In the genomic region with DNA sequence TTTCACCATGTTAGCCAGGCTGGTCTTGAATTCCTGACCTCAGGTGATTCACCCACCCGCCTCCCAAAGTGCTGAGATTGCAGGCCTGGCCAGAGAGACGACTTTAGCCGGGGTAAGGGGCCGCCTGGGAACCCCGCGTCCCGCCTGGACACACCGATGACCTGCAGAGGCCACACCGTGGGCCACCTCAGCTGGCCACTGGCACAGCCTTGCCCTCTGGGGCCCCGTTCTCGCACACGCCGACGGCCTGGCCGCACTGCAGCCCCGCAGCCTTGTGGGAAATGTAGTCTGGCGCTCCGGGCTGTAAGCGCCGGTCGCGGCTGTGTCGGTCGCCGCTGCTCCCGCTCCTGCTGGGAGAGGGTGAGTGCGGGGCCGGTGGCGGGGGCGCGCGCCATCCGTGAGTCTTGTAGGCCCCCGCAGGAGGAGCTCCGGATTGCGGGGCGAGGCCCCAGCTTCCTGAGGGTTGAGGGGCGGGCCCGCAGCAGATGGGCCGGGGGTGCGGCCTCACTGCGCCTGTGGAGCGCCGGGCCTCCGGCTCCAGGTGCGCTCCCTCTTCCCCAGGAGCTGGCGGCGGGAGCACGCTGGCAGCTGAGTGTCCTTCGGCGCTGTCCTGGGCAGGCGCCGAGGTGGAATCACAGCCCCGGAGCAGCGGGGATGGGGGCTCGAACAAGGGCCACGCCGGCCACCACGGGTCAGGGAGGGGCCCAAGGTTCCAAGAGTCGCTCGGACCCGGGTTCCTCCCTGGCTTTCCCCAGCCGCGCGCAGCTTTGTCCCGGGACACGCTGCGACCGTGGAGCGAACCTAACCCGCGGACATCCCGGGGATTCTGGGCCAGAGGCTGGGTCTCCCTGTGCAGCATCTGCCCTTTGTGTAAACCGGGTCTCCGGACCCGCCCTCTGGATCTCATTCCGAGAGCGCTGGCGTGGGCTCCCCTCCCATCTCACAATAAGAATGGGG, we compare ENCODE assay signal across 1 cellular context.
TF ChIP-seq lines count a peak whose summit lies in the region.

A gene (plus strand): TSS at position 299 of the 957 bp plus-strand sequence. CDS start 35,401 bp downstream, outside the sequence.

TF ChIP-seq in HepG2, 621 proteins besides CTCF, POLR2A, EP300 and RAD21 (continued from another document and continues in another):
- TF ChIP-seq ZNF605 (CRISPR knock-in tag; IDR thresholded peaks at IDR 0.05) (0 out of 2 replicates have a peak, but pooled peaks have one; percentile 24), ZNF329 (CRISPR knock-in tag; IDR thresholded peaks at IDR 0.05; ENCODE audit: low read depth) (no peak), JARID2 (CRISPR knock-in tag; IDR thresholded peaks at IDR 0.05; ENCODE audit: insufficient replicate concordance) (no peak), ZSCAN25 (CRISPR knock-in tag; IDR thresholded peaks at IDR 0.05) (no peak), AGO2 (optimal IDR thresholded peaks at IDR 0.05; ENCODE audit: low read depth, low read length) (no peak), ZNF772 (CRISPR knock-in tag; IDR thresholded peaks at IDR 0.05) (no peak), ZFY (CRISPR knock-in tag; IDR thresholded peaks at IDR 0.05) (peak; percentile 96), ZSCAN20 (CRISPR knock-in tag; IDR thresholded peaks at IDR 0.05; ENCODE audit: borderline replicate concordance) (peak; percentile 61; the same call in 1 of the 2 replicates), ZNF766 (CRISPR knock-in tag; IDR thresholded peaks at IDR 0.05; ENCODE audit: borderline replicate concordance) (no peak), CBX2 (IDR thresholded peaks at IDR 0.05; ENCODE audit: low read depth, low read length) (no peak), CBX2 (CRISPR knock-in tag; IDR thresholded peaks at IDR 0.05; ENCODE audit: low read depth) (no peak), ZNF3 (CRISPR knock-in tag; IDR thresholded peaks at IDR 0.05) (no peak), ZNF703 (CRISPR knock-in tag; IDR thresholded peaks at IDR 0.05; ENCODE audit: borderline replicate concordance) (no peak), SPEN (CRISPR knock-in tag; IDR thresholded peaks at IDR 0.05; ENCODE audit: low read depth) (peak; percentile 36; the same call in 1 of the 2 replicates), ZFP82 (CRISPR knock-in tag; IDR thresholded peaks at IDR 0.05; ENCODE audit: borderline replicate concordance) (0 out of 2 replicates have a peak, but pooled peaks have one; percentile 52), ZFYVE20 (CRISPR knock-in tag; IDR thresholded peaks at IDR 0.05; ENCODE audit: borderline replicate concordance, low read depth) (no peak), PHF5A (CRISPR knock-in tag; IDR thresholded peaks at IDR 0.05; ENCODE audit: low read depth, unreplicated experiment) (no peak), ZNF432 (CRISPR knock-in tag; IDR thresholded peaks at IDR 0.05; ENCODE audit: borderline replicate concordance) (no peak), THAP11 (CRISPR knock-in tag; IDR thresholded peaks at IDR 0.05) (peak; percentile 98), ZNF563 (CRISPR knock-in tag; IDR thresholded peaks at IDR 0.05) (0 out of 2 replicates have a peak, but pooled peaks have one; percentile 28), ZNF562 (CRISPR knock-in tag; IDR thresholded peaks at IDR 0.05; ENCODE audit: borderline replicate concordance) (0 out of 2 replicates have a peak, but pooled peaks have one; percentile 29), PRMT3 (CRISPR knock-in tag; IDR thresholded peaks at IDR 0.05; ENCODE audit: borderline replicate concordance, low read depth) (no peak), ELF1 (CRISPR knock-in tag; IDR thresholded peaks at IDR 0.05) (peak; percentile 35; the same call in 1 of the 2 replicates), CBX1 (IDR thresholded peaks at IDR 0.05; ENCODE audit: low read depth) (no peak), FOXJ3 (CRISPR knock-in tag; IDR thresholded peaks at IDR 0.05; ENCODE audit: borderline replicate concordance) (no peak), SRSF1 (optimal IDR thresholded peaks at IDR 0.05; ENCODE audit: low read depth, low read length) (peak; percentile 22), MAFG (CRISPR knock-in tag; IDR thresholded peaks at IDR 0.05) (no peak), GATAD1 (CRISPR knock-in tag; IDR thresholded peaks at IDR 0.05) (peak; percentile 42; the same call in 1 of the 2 replicates), ESRRA (CRISPR knock-in tag; IDR thresholded peaks at IDR 0.05; ENCODE audit: low read depth) (no peak), DR1 (CRISPR knock-in tag; IDR thresholded peaks at IDR 0.05) (peak; percentile 70; the same call in 1 of the 2 replicates), ERF (CRISPR knock-in tag; IDR thresholded peaks at IDR 0.05) (no peak), TAF1 (CRISPR knock-in tag; IDR thresholded peaks at IDR 0.05) (peak; percentile 62; the same call in 1 of the 2 replicates), FOXP1 (IDR thresholded peaks at IDR 0.05) (no peak), FOXP1 (CRISPR knock-in tag; IDR thresholded peaks at IDR 0.05) (no peak), ZNF83 (CRISPR knock-in tag; IDR thresholded peaks at IDR 0.05; ENCODE audit: borderline replicate concordance) (no peak), ZNF350 (CRISPR knock-in tag; IDR thresholded peaks at IDR 0.05; ENCODE audit: borderline replicate concordance, low read depth) (peak; percentile 46; the same call in 1 of the 2 replicates)
- TF ChIP-seq, protein P1, sequence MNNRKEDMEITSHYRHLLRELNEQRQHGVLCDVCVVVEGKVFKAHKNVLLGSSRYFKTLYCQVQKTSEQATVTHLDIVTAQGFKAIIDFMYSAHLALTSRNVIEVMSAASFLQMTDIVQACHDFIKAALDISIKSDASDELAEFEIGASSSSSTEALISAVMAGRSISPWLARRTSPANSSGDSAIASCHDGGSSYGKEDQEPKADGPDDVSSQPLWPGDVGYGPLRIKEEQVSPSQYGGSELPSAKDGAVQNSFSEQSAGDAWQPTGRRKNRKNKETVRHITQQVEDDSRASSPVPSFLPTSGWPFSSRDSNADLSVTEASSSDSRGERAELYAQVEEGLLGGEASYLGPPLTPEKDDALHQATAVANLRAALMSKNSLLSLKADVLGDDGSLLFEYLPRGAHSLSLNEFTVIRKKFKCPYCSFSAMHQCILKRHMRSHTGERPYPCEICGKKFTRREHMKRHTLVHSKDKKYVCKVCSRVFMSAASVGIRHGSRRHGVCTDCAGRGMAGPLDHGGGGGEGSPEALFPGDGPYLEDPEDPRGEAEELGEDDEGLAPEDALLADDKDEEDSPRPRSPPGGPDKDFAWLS (CRISPR knock-in tag; IDR thresholded peaks at IDR 0.05; ENCODE audit: borderline replicate concordance) = no peak
- TF ChIP-seq, protein P2, sequence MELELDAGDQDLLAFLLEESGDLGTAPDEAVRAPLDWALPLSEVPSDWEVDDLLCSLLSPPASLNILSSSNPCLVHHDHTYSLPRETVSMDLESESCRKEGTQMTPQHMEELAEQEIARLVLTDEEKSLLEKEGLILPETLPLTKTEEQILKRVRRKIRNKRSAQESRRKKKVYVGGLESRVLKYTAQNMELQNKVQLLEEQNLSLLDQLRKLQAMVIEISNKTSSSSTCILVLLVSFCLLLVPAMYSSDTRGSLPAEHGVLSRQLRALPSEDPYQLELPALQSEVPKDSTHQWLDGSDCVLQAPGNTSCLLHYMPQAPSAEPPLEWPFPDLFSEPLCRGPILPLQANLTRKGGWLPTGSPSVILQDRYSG (CRISPR knock-in tag; IDR thresholded peaks at IDR 0.05) = peak; percentile 38; the same call in 1 of the 2 replicates
- TF ChIP-seq, protein P3, sequence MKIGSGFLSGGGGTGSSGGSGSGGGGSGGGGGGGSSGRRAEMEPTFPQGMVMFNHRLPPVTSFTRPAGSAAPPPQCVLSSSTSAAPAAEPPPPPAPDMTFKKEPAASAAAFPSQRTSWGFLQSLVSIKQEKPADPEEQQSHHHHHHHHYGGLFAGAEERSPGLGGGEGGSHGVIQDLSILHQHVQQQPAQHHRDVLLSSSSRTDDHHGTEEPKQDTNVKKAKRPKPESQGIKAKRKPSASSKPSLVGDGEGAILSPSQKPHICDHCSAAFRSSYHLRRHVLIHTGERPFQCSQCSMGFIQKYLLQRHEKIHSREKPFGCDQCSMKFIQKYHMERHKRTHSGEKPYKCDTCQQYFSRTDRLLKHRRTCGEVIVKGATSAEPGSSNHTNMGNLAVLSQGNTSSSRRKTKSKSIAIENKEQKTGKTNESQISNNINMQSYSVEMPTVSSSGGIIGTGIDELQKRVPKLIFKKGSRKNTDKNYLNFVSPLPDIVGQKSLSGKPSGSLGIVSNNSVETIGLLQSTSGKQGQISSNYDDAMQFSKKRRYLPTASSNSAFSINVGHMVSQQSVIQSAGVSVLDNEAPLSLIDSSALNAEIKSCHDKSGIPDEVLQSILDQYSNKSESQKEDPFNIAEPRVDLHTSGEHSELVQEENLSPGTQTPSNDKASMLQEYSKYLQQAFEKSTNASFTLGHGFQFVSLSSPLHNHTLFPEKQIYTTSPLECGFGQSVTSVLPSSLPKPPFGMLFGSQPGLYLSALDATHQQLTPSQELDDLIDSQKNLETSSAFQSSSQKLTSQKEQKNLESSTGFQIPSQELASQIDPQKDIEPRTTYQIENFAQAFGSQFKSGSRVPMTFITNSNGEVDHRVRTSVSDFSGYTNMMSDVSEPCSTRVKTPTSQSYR (CRISPR knock-in tag; IDR thresholded peaks at IDR 0.05; ENCODE audit: borderline replicate concordance) = no peak
- TF ChIP-seq, protein P4, sequence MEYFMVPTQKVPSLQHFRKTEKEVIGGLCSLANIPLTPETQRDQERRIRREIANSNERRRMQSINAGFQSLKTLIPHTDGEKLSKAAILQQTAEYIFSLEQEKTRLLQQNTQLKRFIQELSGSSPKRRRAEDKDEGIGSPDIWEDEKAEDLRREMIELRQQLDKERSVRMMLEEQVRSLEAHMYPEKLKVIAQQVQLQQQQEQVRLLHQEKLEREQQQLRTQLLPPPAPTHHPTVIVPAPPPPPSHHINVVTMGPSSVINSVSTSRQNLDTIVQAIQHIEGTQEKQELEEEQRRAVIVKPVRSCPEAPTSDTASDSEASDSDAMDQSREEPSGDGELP (IDR thresholded peaks at IDR 0.05; ENCODE audit: borderline replicate concordance, low read depth) = peak; percentile 59; the same call in 1 of the 2 replicates
- TF ChIP-seq, protein P5, sequence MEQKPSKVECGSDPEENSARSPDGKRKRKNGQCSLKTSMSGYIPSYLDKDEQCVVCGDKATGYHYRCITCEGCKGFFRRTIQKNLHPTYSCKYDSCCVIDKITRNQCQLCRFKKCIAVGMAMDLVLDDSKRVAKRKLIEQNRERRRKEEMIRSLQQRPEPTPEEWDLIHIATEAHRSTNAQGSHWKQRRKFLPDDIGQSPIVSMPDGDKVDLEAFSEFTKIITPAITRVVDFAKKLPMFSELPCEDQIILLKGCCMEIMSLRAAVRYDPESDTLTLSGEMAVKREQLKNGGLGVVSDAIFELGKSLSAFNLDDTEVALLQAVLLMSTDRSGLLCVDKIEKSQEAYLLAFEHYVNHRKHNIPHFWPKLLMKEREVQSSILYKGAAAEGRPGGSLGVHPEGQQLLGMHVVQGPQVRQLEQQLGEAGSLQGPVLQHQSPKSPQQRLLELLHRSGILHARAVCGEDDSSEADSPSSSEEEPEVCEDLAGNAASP (CRISPR knock-in tag; IDR thresholded peaks at IDR 0.05; ENCODE audit: borderline replicate concordance) = no peak
- TF ChIP-seq, protein P6, sequence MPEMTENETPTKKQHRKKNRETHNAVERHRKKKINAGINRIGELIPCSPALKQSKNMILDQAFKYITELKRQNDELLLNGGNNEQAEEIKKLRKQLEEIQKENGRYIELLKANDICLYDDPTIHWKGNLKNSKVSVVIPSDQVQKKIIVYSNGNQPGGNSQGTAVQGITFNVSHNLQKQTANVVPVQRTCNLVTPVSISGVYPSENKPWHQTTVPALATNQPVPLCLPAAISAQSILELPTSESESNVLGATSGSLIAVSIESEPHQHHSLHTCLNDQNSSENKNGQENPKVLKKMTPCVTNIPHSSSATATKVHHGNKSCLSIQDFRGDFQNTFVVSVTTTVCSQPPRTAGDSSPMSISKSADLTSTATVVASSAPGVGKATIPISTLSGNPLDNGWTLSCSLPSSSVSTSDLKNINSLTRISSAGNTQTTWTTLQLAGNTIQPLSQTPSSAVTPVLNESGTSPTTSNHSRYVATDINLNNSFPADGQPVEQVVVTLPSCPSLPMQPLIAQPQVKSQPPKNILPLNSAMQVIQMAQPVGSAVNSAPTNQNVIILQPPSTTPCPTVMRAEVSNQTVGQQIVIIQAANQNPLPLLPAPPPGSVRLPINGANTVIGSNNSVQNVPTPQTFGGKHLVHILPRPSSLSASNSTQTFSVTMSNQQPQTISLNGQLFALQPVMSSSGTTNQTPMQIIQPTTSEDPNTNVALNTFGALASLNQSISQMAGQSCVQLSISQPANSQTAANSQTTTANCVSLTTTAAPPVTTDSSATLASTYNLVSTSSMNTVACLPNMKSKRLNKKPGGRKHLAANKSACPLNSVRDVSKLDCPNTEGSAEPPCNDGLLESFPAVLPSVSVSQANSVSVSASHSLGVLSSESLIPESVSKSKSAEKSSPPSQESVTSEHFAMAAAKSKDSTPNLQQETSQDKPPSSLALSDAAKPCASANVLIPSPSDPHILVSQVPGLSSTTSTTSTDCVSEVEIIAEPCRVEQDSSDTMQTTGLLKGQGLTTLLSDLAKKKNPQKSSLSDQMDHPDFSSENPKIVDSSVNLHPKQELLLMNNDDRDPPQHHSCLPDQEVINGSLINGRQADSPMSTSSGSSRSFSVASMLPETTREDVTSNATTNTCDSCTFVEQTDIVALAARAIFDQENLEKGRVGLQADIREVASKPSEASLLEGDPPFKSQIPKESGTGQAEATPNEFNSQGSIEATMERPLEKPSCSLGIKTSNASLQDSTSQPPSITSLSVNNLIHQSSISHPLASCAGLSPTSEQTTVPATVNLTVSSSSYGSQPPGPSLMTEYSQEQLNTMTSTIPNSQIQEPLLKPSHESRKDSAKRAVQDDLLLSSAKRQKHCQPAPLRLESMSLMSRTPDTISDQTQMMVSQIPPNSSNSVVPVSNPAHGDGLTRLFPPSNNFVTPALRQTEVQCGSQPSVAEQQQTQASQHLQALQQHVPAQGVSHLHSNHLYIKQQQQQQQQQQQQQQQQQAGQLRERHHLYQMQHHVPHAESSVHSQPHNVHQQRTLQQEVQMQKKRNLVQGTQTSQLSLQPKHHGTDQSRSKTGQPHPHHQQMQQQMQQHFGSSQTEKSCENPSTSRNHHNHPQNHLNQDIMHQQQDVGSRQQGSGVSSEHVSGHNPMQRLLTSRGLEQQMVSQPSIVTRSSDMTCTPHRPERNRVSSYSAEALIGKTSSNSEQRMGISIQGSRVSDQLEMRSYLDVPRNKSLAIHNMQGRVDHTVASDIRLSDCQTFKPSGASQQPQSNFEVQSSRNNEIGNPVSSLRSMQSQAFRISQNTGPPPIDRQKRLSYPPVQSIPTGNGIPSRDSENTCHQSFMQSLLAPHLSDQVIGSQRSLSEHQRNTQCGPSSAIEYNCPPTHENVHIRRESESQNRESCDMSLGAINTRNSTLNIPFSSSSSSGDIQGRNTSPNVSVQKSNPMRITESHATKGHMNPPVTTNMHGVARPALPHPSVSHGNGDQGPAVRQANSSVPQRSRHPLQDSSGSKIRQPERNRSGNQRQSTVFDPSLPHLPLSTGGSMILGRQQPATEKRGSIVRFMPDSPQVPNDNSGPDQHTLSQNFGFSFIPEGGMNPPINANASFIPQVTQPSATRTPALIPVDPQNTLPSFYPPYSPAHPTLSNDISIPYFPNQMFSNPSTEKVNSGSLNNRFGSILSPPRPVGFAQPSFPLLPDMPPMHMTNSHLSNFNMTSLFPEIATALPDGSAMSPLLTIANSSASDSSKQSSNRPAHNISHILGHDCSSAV (CRISPR knock-in tag; IDR thresholded peaks at IDR 0.05; ENCODE audit: borderline replicate concordance) = no peak
- TF ChIP-seq, protein P7, sequence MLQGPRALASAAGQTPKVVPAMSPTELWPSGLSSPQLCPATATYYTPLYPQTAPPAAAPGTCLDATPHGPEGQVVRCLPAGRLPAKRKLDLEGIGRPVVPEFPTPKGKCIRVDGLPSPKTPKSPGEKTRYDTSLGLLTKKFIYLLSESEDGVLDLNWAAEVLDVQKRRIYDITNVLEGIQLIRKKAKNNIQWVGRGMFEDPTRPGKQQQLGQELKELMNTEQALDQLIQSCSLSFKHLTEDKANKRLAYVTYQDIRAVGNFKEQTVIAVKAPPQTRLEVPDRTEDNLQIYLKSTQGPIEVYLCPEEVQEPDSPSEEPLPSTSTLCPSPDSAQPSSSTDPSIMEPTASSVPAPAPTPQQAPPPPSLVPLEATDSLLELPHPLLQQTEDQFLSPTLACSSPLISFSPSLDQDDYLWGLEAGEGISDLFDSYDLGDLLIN (CRISPR knock-in tag; IDR thresholded peaks at IDR 0.05; ENCODE audit: borderline replicate concordance) = 0 out of 2 replicates have a peak, but pooled peaks have one; percentile 37
